29 cellular contexts compared by ENCODE assay signal in genomic region chr10:529831-530230, GRCh38.
"Had no signal": no experiment of that assay in that cellular context is flagged by ENCODE, and none has a peak within 500 bp of the region (broad histone marks: within the 10 kb centered on the region; RNA-seq: fewer than 3 reads in every experiment).

No MANE protein-coding gene starts in this region.

- ATAC-seq: activated CD8-positive, alpha-beta memory T cell treated with anti-CD3 and anti-CD28 coated beads, Interleukin-2, amount 10 ng/mL, durations not matched to agents 7 days and 5 days; Panc1; Right ventricle myocardium inferior; T-cell had no signal

- H3K9me3 Mint-ChIP-seq: activated B cell treated with CpG ODN at 0.5 μM for 24 hours; activated CD4-positive, alpha-beta T cell treated with anti-CD3 and anti-CD28 coated beads, Interleukin-2, amount 10 ng/mL, durations not matched to agents 24 days and 14 days; activated naive CD4-positive, alpha-beta T cell treated with anti-CD3 and anti-CD28 coated beads for 36 hours; activated T-cell treated with anti-CD3 and anti-CD28 coated beads, Interleukin-2, amount 50 U/mL, for 24 hours; activated T-helper 1 cell treated with anti-CD3 and anti-CD28 coated beads, Interleukin-12 subunit alpha, Interleukin-12 subunit beta, Interleukin-2, Interleukin-4 antibody, amounts not matched to agents 30 ng/mL and 10 ng/mL and 1 ng/mL, durations not matched to agents 14 hours and 24 hours and 36 hours; T-cell had no signal

- H3K27ac Mint-ChIP-seq: activated B cell treated with CpG ODN at 0.5 μM for 24 hours; activated CD4-positive, alpha-beta T cell treated with anti-CD3 and anti-CD28 coated beads, Interleukin-2, amount 10 ng/mL, durations not matched to agents 24 days and 14 days; activated CD8-positive, alpha-beta memory T cell treated with anti-CD3 and anti-CD28 coated beads, Interleukin-2, amount 10 ng/mL, durations not matched to agents 7 days and 5 days; activated naive CD4-positive, alpha-beta T cell treated with anti-CD3 and anti-CD28 coated beads for 36 hours; activated naive CD8-positive, alpha-beta T cell; activated T-cell treated with anti-CD3 and anti-CD28 coated beads, Interleukin-2, amount 50 U/mL, for 24 hours; activated T-helper 1 cell treated with anti-CD3 and anti-CD28 coated beads, Interleukin-12 subunit alpha, Interleukin-12 subunit beta, Interleukin-2, Interleukin-4 antibody, amounts not matched to agents 30 ng/mL and 10 ng/mL and 1 ng/mL, durations not matched to agents 14 hours and 24 hours and 36 hours; T-cell had no signal

- H3K4me3 ChIP-seq: adrenal gland, SK-N-MC had no signal

- H3K27me3 ChIP-seq: adrenal gland had no signal

- H3K27ac ChIP-seq: adrenal gland, SK-N-MC had no signal

- H3K9me3 ChIP-seq: adrenal gland had no signal

- H3K36me3 Mint-ChIP-seq: activated CD8-positive, alpha-beta memory T cell treated with anti-CD3 and anti-CD28 coated beads, Interleukin-2, amount 10 ng/mL, durations not matched to agents 7 days and 5 days; activated naive CD8-positive, alpha-beta T cell; T-cell had no signal

- H3K4me1 Mint-ChIP-seq: activated B cell treated with CpG ODN at 0.5 μM for 24 hours; activated CD4-positive, alpha-beta T cell treated with anti-CD3 and anti-CD28 coated beads, Interleukin-2, amount 10 ng/mL, durations not matched to agents 24 days and 14 days; activated CD8-positive, alpha-beta memory T cell treated with anti-CD3 and anti-CD28 coated beads, Interleukin-2, amount 10 ng/mL, durations not matched to agents 7 days and 5 days; T-cell had no signal

- DNase-seq: activated B cell treated with CpG ODN at 0.5 μM for 24 hours; activated CD4-positive, alpha-beta T cell treated with anti-CD3 and anti-CD28 coated beads for 1 hour; activated CD4-positive, alpha-beta T cell treated with anti-CD3 and anti-CD28 coated beads, Interleukin-2, amount 10 ng/mL, durations not matched to agents 24 days and 14 days; activated CD4-positive, alpha-beta T cell treated with anti-CD3 and anti-CD28 coated beads, Interleukin-2, amount 50 U/mL, for 48 hours; activated CD8-positive, alpha-beta memory T cell treated with anti-CD3 and anti-CD28 coated beads, Interleukin-2, amount 10 ng/mL, durations not matched to agents 7 days and 5 days; activated gamma-delta T cell; activated T-cell treated with anti-CD3 and anti-CD28 coated beads, Interleukin-2, amount 50 U/mL, for 24 hours; adrenal gland; anterior cingulate cortex; central memory CD4-positive, alpha-beta T cell; MM.1S; NCI-H1436; NCI-H1694 treated with DMSO at 0.1 percent for 48 hours; NCI-H2029 treated with DMSO at 0.1 percent for 48 hours; NCI-H345; NCI-H510A; NCI-H526 treated with DMSO at 0.1 percent for 48 hours; NCI-H82; OCI-M1; RPMI8226; T-helper 2 cell; T1000 had no signal

- H3K27me3 Mint-ChIP-seq: activated naive CD8-positive, alpha-beta T cell had no signal

- H3K4me1 ChIP-seq: adrenal gland had no signal

- H3K4me3 Mint-ChIP-seq: activated B cell treated with CpG ODN at 0.5 μM for 24 hours; activated CD4-positive, alpha-beta T cell treated with anti-CD3 and anti-CD28 coated beads, Interleukin-2, amount 10 ng/mL, durations not matched to agents 24 days and 14 days; activated CD8-positive, alpha-beta memory T cell treated with anti-CD3 and anti-CD28 coated beads, Interleukin-2, amount 10 ng/mL, durations not matched to agents 7 days and 5 days; activated naive CD4-positive, alpha-beta T cell treated with anti-CD3 and anti-CD28 coated beads for 36 hours; activated naive CD8-positive, alpha-beta T cell; activated T-cell treated with anti-CD3 and anti-CD28 coated beads, Interleukin-2, amount 50 U/mL, for 24 hours; activated T-helper 1 cell treated with anti-CD3 and anti-CD28 coated beads, Interleukin-12 subunit alpha, Interleukin-12 subunit beta, Interleukin-2, Interleukin-4 antibody, amounts not matched to agents 30 ng/mL and 10 ng/mL and 1 ng/mL, durations not matched to agents 14 hours and 24 hours and 36 hours; T-cell had no signal

- H3K36me3 ChIP-seq: adrenal gland had no signal
